In the genomic region with DNA sequence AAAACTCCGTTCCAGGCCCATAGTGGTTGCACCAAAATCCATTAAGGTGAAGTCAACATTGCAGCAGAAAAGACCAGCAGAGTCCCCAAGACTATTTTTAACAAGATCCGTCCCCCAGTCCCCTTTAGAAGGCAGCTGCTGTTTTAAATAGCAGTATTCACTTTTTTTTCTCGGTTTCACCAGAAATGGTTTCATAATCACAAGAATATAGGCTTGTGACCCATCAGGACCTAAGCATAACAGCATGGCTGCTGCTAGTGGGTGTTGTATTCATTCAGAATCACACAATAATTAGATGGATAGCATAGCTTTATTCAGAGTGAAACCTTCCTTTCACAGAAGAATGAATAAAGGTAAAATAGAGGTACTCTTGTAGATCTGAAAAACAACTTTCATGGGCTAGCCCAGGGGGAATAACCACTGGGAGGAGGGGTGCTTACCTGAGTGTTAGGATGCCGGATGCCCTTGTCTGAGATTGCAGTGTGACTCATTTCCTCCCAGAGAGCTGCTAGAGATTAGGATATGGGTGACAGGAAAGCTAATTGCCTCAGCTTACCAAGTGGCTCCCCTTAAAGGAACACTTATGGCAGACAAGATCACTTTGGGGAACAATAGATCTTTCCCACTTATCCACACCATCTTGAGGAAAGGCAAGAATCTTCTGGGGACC, we compare ENCODE assay signal across 12 cellular contexts. TPM values are rescaled to one million over a fixed set of nuclear protein-coding genes. Genes with fewer than 3 reads are reported as not detected.
DNase-seq lines count a peak whose midpoint lies in the region; ATAC-seq and TF ChIP-seq lines count a peak whose summit lies in the region.
"Had no signal": no experiment of that assay in that cellular context is flagged by ENCODE, and none has a peak within 500 bp of the region (broad histone marks: within the 10 kb centered on the region; RNA-seq: fewer than 3 reads in every experiment).

No MANE protein-coding gene starts in this region.

- H3K36me3 Mint-ChIP-seq in activated naive CD4-positive, alpha-beta T cell treated with anti-CD3 and anti-CD28 coated beads, Interleukin-2, amount 50 U/mL, for 24 hours = no peaks in the 10 kb centered on the region
- no peaks in the 10 kb centered on the region for H3K36me3 Mint-ChIP-seq in natural killer cell

- H3K4me1 Mint-ChIP-seq in activated naive CD4-positive, alpha-beta T cell treated with anti-CD3 and anti-CD28 coated beads, Interleukin-2, amount 50 U/mL, for 24 hours = no peaks in the 10 kb centered on the region
- H3K4me1 Mint-ChIP-seq in natural killer cell = no peaks in the 10 kb centered on the region

- H3K27ac Mint-ChIP-seq in activated naive CD4-positive, alpha-beta T cell treated with anti-CD3 and anti-CD28 coated beads, Interleukin-2, amount 50 U/mL, for 24 hours = peak overlapping the region; percentile 1
- no peak overlapping the region for H3K27ac Mint-ChIP-seq in natural killer cell

- intact Hi-C loops in natural killer cell (cut with micrococcal nuclease) = no loop called here

- DNase-seq in activated naive CD4-positive, alpha-beta T cell treated with anti-CD3 and anti-CD28 coated beads, Interleukin-2, amount 50 U/mL, for 16 hours = no peak
- DNase-seq in kidney tubule cell (ENCODE audit: low spot score) = no peak
- no peak for DNase-seq in SW480 (ENCODE audit: low spot score)
- DNase-seq in putamen (ENCODE audit: low spot score) = no peak
- DNase-seq in natural killer cell = no peak
- DNase-seq: ACHN, NCI-H146 had no signal

- H3K27me3 Mint-ChIP-seq in activated naive CD4-positive, alpha-beta T cell treated with anti-CD3 and anti-CD28 coated beads, Interleukin-2, amount 50 U/mL, for 24 hours = peaks cover 9% of the 10 kb centered on the region
- peaks cover 16 to 55% of the 10 kb centered on the region in 2 donors for H3K27me3 Mint-ChIP-seq in natural killer cell (ENCODE audit: low read depth in 2 of 2)

- no peak overlapping the region for H3K4me3 Mint-ChIP-seq in activated naive CD4-positive, alpha-beta T cell treated with anti-CD3 and anti-CD28 coated beads, Interleukin-2, amount 50 U/mL, for 24 hours
- no peak overlapping the region for H3K4me3 Mint-ChIP-seq in natural killer cell

- no peaks in the 10 kb centered on the region for H3K9me3 Mint-ChIP-seq in activated naive CD4-positive, alpha-beta T cell treated with anti-CD3 and anti-CD28 coated beads, Interleukin-2, amount 50 U/mL, for 24 hours
- H3K9me3 Mint-ChIP-seq in natural killer cell = no peaks in the 10 kb centered on the region

- no peak for TF ChIP-seq CTCF in natural killer cell (IDR thresholded peaks at IDR 0.05)

- ATAC-seq in GM21723 (IDR thresholded peaks at IDR 0.05; ENCODE audit: unreplicated experiment) (peak; percentile 87), HG03439 (IDR thresholded peaks at IDR 0.05; ENCODE audit: unreplicated experiment) (peak; percentile 89), natural killer cell (no peak)

RNA-seq across cellular contexts. Expression of gene ACKR1, which starts 35.0 kb away (rescaled TPM):
- total RNA-seq in natural killer cell = not detected
- total RNA-seq: G401, RPMI7951 had no signal

Comparison
In these comparisons a context has a peak if more than half of its experiments do, and no peak if none do; other contexts are left out.
1. ATAC-seq: peak in GM21723 (single experiment) and HG03439 (single experiment); none in natural killer cell (0 of 3).